ENCODE assay signal across 8 cellular contexts in genomic region chr17:38733315-38734234, GRCh38. TPM values are rescaled to one million over a fixed set of nuclear protein-coding genes. Genes with fewer than 3 reads are reported as not detected.
DNase-seq lines count a peak whose midpoint lies in the region; ATAC-seq and TF ChIP-seq lines count a peak whose summit lies in the region.

No MANE protein-coding gene starts in this region.

- H4K20me1 ChIP-seq in HCT116 (ENCODE audit: insufficient read depth) = no peaks in the 10 kb centered on the region

- H3K4me1 Mint-ChIP-seq in CD8-positive, alpha-beta T cell (ENCODE audit: low read depth) = peaks cover 53% of the 10 kb centered on the region
- peaks cover 57% of the 10 kb centered on the region for H3K4me1 Mint-ChIP-seq in activated naive CD4-positive, alpha-beta T cell treated with anti-CD3 and anti-CD28 coated beads, Interleukin-2, amount 10 ng/mL, durations not matched to agents 7 days and 5 days

- ATAC-seq in CD8-positive, alpha-beta T cell = peak; percentile 19
- ATAC-seq in HCT116 (peak; percentile 24; the same call in 1 of the 2 replicates), GM21737 (IDR thresholded peaks at IDR 0.05; ENCODE audit: unreplicated experiment) (no peak)

- no peaks in the 10 kb centered on the region for H3K9me3 ChIP-seq in CD8-positive, alpha-beta T cell (ENCODE audit: low read length)
- H3K9me3 ChIP-seq in HCT116 (ENCODE audit: control insufficient read depth in 1 of 2, insufficient read depth in 1 of 2, low read depth in 1 of 2, low read length in 2 of 2) = no peaks in the 10 kb centered on the region
- H3K9me3 ChIP-seq in mucosa of rectum (ENCODE audit: control insufficient read depth in 2 of 2, low read length in 2 of 2) = no peaks in the 10 kb centered on the region

- peak; percentile 21 for TF ChIP-seq CTCF in CD8-positive, alpha-beta T cell (IDR thresholded peaks at IDR 0.05)
- peak in 2 of 3 experiments; percentile 43 to 51; a peak in 4 of 6 replicates for TF ChIP-seq CTCF in HCT116 (IDR thresholded peaks at IDR 0.05 in 2 of 3, conservative IDR thresholded peaks at IDR 0.05 in 1 of 3; ENCODE audit: borderline replicate concordance in 1 of 3, insufficient read depth in 1 of 3, low read depth in 2 of 3, low read length in 2 of 3)
- TF ChIP-seq CTCF in coronary artery (IDR thresholded peaks at IDR 0.05) = no peak

- H3K4me2 ChIP-seq in HCT116 (ENCODE audit: low read length) = no peak overlapping the region

- H2AFZ ChIP-seq in HCT116 (ENCODE audit: low read depth, low read length, poor library complexity, severe bottlenecking) = no peak overlapping the region

- no peaks in the 10 kb centered on the region for H3K27me3 ChIP-seq in CD8-positive, alpha-beta T cell (ENCODE audit: insufficient read depth, low read length)
- H3K27me3 ChIP-seq in HCT116 (ENCODE audit: insufficient read depth, low read length) = no peaks in the 10 kb centered on the region
- H3K27me3 ChIP-seq in mucosa of rectum (ENCODE audit: control insufficient read depth in 2 of 2, insufficient read depth in 2 of 2, low read length in 2 of 2) = no peaks in the 10 kb centered on the region

- no peak; the same call in 1 of the 2 replicates for TF ChIP-seq RAD21 in HCT116 (IDR thresholded peaks at IDR 0.05; ENCODE audit: low read depth)

- H3K9ac ChIP-seq in HCT116 (ENCODE audit: low read length) = no peak overlapping the region
- H3K9ac ChIP-seq in mucosa of rectum (ENCODE audit: low read depth in 1 of 2, low read length in 2 of 2) = peak overlapping the region in 1 of 2 donors; percentile 23

- RAD21 ChIA-PET in HCT116 (lab: Charles Lee; ENCODE audit: low non-redundant PET in 1 of 2, low total read pairs in 2 of 2, uncharacterized antibody in 2 of 2, unreplicated experiment in 2 of 2) = no interaction called here

- no peaks in the 10 kb centered on the region for H3K27me3 Mint-ChIP-seq in CD8-positive, alpha-beta T cell (ENCODE audit: low read depth)
- peaks cover 6% of the 10 kb centered on the region for H3K27me3 Mint-ChIP-seq in activated naive CD4-positive, alpha-beta T cell treated with anti-CD3 and anti-CD28 coated beads, Interleukin-2, amount 10 ng/mL, durations not matched to agents 7 days and 5 days

- no TSS peak for BruUV-seq in HCT116 (replicated peaks; lab: Mats Ljungman, UMichigan)

- H3K9me3 Mint-ChIP-seq in CD8-positive, alpha-beta T cell = no peaks in the 10 kb centered on the region
- H3K9me3 Mint-ChIP-seq in activated naive CD4-positive, alpha-beta T cell treated with anti-CD3 and anti-CD28 coated beads, Interleukin-2, amount 10 ng/mL, durations not matched to agents 7 days and 5 days = no peaks in the 10 kb centered on the region

- DNase-seq in CD8-positive, alpha-beta T cell = peak in 3 of 7 experiments; percentile 43 to 48 (median 43)
- DNase-seq in HCT116 (ENCODE audit: low read depth, low spot score) (peak; percentile 24), Ammon's horn (ENCODE audit: low spot score) (no peak), GM19240 (ENCODE audit: insufficient read length, low spot score) (no peak), coronary artery (ENCODE audit: low spot score) (no peak)
- DNase-seq in activated naive CD4-positive, alpha-beta T cell treated with anti-CD3 and anti-CD28 coated beads, Interleukin-2, amount 10 ng/mL, durations not matched to agents 7 days and 5 days = peak; percentile 51

- TF ChIP-seq POLR2A in HCT116 (IDR thresholded peaks at IDR 0.05; ENCODE audit: borderline replicate concordance, extremely low read depth, insufficient read depth, insufficient read length) = peak; percentile 19

- H3K4me3 ChIP-seq in CD8-positive, alpha-beta T cell (ENCODE audit: low read depth, low read length) = no peak overlapping the region
- H3K4me3 ChIP-seq in HCT116 (replicated peaks in 1 of 2; ENCODE audit: low read depth in 1 of 2, low read length in 2 of 2) (no peak overlapping the region), mucosa of rectum (ENCODE audit: low read length in 2 of 2) (no peak overlapping the region), coronary artery (no peak overlapping the region)

- no peaks in the 10 kb centered on the region for H3K36me3 ChIP-seq in CD8-positive, alpha-beta T cell (ENCODE audit: insufficient read depth, low read length)
- H3K36me3 ChIP-seq in HCT116 (ENCODE audit: control insufficient read depth in 1 of 2, insufficient read depth in 2 of 2, low read length in 2 of 2) (peaks cover 15 to 39% of the 10 kb centered on the region in 2 experiments), mucosa of rectum (ENCODE audit: control insufficient read depth in 2 of 2, insufficient read depth in 2 of 2, low read length in 2 of 2) (peaks cover 10 to 15% of the 10 kb centered on the region in 2 donors)

- peaks cover 41% of the 10 kb centered on the region for H3K4me1 ChIP-seq in CD8-positive, alpha-beta T cell (ENCODE audit: insufficient read depth, low read length)
- H3K4me1 ChIP-seq in HCT116 (ENCODE audit: control insufficient read depth in 1 of 2, insufficient read depth in 2 of 2, low read length in 2 of 2) (peaks cover 11 to 36% of the 10 kb centered on the region in 2 experiments; a peak in 3 of 4 replicates), mucosa of rectum (ENCODE audit: control insufficient read depth in 2 of 2, insufficient read depth in 2 of 2, low read length in 2 of 2) (peaks cover 48 to 60% of the 10 kb centered on the region in 2 donors)

- H3K79me2 ChIP-seq in HCT116 (ENCODE audit: insufficient read depth, low read length) = peaks cover 37% of the 10 kb centered on the region

- intact Hi-C loops in CD8-positive, alpha-beta T cell (cut with DNase I, micrococcal nuclease) = no loop called here
- intact Hi-C loops in HCT116 (cut with micrococcal nuclease) = loop anchor here (10.0 kb wide), 1 partner anchor 421 kb away; the partner anchor contains the start of gene PLXDC1

- H3K9me2 ChIP-seq in HCT116 (ENCODE audit: insufficient read depth) = no peaks in the 10 kb centered on the region

- H3K27ac ChIP-seq in CD8-positive, alpha-beta T cell (ENCODE audit: low read depth, low read length) = no peak overlapping the region
- H3K27ac ChIP-seq in HCT116 (ENCODE audit: low read depth, low read length) = peak overlapping the region; percentile 47; the same call in 1 of the 2 replicates
- H3K27ac ChIP-seq in mucosa of rectum (ENCODE audit: low read depth in 2 of 2, low read length in 2 of 2) = peak overlapping the region; percentile 93 to 99
- H3K27ac ChIP-seq in coronary artery = peak overlapping the region in 1 of 2 donors; percentile 91

- H3K36me3 Mint-ChIP-seq in CD8-positive, alpha-beta T cell = peaks cover 7% of the 10 kb centered on the region
- H3K36me3 Mint-ChIP-seq in activated naive CD4-positive, alpha-beta T cell treated with anti-CD3 and anti-CD28 coated beads, Interleukin-2, amount 10 ng/mL, durations not matched to agents 7 days and 5 days = peaks cover 21% of the 10 kb centered on the region

- POLR2A ChIA-PET in CD8-positive, alpha-beta T cell (lab: Charles Lee) = interaction anchor here (1.9 kb wide), 1 partner anchor 29 kb away, joined by 10 read pairs; the partner anchor contains the start of gene MLLT6
- POLR2A ChIA-PET in HCT116 (lab: Charles Lee) = no interaction called here

- no peak overlapping the region for H3K4me3 Mint-ChIP-seq in CD8-positive, alpha-beta T cell
- H3K4me3 Mint-ChIP-seq in activated naive CD4-positive, alpha-beta T cell treated with anti-CD3 and anti-CD28 coated beads, Interleukin-2, amount 10 ng/mL, durations not matched to agents 7 days and 5 days = no peak overlapping the region

- H3K27ac Mint-ChIP-seq in CD8-positive, alpha-beta T cell = peak overlapping the region; percentile 22
- peak overlapping the region; percentile 56 for H3K27ac Mint-ChIP-seq in activated naive CD4-positive, alpha-beta T cell treated with anti-CD3 and anti-CD28 coated beads, Interleukin-2, amount 10 ng/mL, durations not matched to agents 7 days and 5 days

- CTCF ChIA-PET in CD8-positive, alpha-beta T cell (lab: Charles Lee) = interaction anchor here (1.1 to 5.7 kb wide), 16 partner anchors 11 to 175 kb away, joined by 3 to 162 read pairs (median 14); partner anchors contain the start of genes EPOP, MLLT6 and PSMB3
- CTCF ChIA-PET in HCT116 (lab: Charles Lee) = interaction anchor here (2.5 kb wide), 1 partner anchor 56 kb away, joined by 19 read pairs; no protein-coding TSS in a partner anchor
- CTCF ChIA-PET in activated naive CD4-positive, alpha-beta T cell treated with anti-CD3 and anti-CD28 coated beads, Interleukin-2, amount 10 ng/mL, durations not matched to agents 7 days and 5 days (lab: Charles Lee) = interaction anchor here (1.0 to 8.3 kb wide), 7 partner anchors 12 to 419 kb away, joined by 3 to 116 read pairs (median 12); partner anchors contain the start of gene EPOP

TF ChIP-seq in HCT116, 20 proteins besides CTCF, POLR2A, EP300 and RAD21:
- no peak for TF ChIP-seq CBX3 (IDR thresholded peaks at IDR 0.05; ENCODE audit: low read depth)
- TF ChIP-seq, protein P1, sequence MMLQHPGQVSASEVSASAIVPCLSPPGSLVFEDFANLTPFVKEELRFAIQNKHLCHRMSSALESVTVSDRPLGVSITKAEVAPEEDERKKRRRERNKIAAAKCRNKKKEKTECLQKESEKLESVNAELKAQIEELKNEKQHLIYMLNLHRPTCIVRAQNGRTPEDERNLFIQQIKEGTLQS (IDR thresholded peaks at IDR 0.05) = no peak

RNA-seq across cellular contexts. Expression of gene CISD3, which starts 3.4 kb away (rescaled TPM):
- 1 to 10 TPM; 3.5 to 5.7 TPM for total RNA-seq in CD8-positive, alpha-beta T cell
- 50.2 TPM for total RNA-seq in HCT116 (2021; ENCODE audit: unreplicated experiment)
- polyA plus RNA-seq in HCT116 (2012) = 24.8 and 31.7 TPM in 2 replicates

RNA-seq across cellular contexts. Expression of gene PCGF2, which starts 14.6 kb away (rescaled TPM):
- not detected for total RNA-seq in CD8-positive, alpha-beta T cell
- 64.6 TPM for total RNA-seq in HCT116 (2021; ENCODE audit: unreplicated experiment)
- polyA plus RNA-seq in HCT116 (2012) = 60.2 and 61.4 TPM in 2 replicates

RNA-seq across cellular contexts. Expression of gene PSMB3, which starts 19.0 kb away (rescaled TPM):
- 10 to 100 TPM; 53.6 to 64.2 TPM for total RNA-seq in CD8-positive, alpha-beta T cell
- 346 TPM for total RNA-seq in HCT116 (2021; ENCODE audit: unreplicated experiment)
- 387 and 435 TPM in 2 replicates for polyA plus RNA-seq in HCT116 (2012)

RNA-seq across cellular contexts. Expression of gene MLLT6, which starts 28.5 kb away (rescaled TPM):
- 100 to 1,000 TPM; 313 to 316 TPM for total RNA-seq in CD8-positive, alpha-beta T cell
- 110 TPM for total RNA-seq in HCT116 (2021; ENCODE audit: unreplicated experiment)
- 45.6 and 52.4 TPM in 2 replicates for polyA plus RNA-seq in HCT116 (2012)

RNA-seq across cellular contexts. Expression of gene EPOP, which starts 58.8 kb away (rescaled TPM):
- total RNA-seq in CD8-positive, alpha-beta T cell = under 1 TPM; 0.89 to 0.98 TPM
- 37.9 TPM for total RNA-seq in HCT116 (2021; ENCODE audit: unreplicated experiment)
- polyA plus RNA-seq in HCT116 (2012) = 15.2 and 19.0 TPM in 2 replicates

Comparison
In these comparisons a context has a peak if more than half of its experiments do, and no peak if none do; other contexts are left out.
1. DNase-seq: peak in HCT116 (single experiment) and activated naive CD4-positive, alpha-beta T cell treated with anti-CD3 and anti-CD28 coated beads, Interleukin-2, amount 10 ng/mL, durations not matched to agents 7 days and 5 days (single experiment); none in Ammon's horn (single experiment), GM19240 (single experiment) and coronary artery (single experiment).
2. RNA of gene PCGF2, which starts 14.6 kb away (total RNA-seq): 64.6 TPM in HCT116 (single experiment); not detected in CD8-positive, alpha-beta T cell; every median in the first group is over 10 times any median in the second.